13 cellular contexts compared by ENCODE assay signal in the genomic region with DNA sequence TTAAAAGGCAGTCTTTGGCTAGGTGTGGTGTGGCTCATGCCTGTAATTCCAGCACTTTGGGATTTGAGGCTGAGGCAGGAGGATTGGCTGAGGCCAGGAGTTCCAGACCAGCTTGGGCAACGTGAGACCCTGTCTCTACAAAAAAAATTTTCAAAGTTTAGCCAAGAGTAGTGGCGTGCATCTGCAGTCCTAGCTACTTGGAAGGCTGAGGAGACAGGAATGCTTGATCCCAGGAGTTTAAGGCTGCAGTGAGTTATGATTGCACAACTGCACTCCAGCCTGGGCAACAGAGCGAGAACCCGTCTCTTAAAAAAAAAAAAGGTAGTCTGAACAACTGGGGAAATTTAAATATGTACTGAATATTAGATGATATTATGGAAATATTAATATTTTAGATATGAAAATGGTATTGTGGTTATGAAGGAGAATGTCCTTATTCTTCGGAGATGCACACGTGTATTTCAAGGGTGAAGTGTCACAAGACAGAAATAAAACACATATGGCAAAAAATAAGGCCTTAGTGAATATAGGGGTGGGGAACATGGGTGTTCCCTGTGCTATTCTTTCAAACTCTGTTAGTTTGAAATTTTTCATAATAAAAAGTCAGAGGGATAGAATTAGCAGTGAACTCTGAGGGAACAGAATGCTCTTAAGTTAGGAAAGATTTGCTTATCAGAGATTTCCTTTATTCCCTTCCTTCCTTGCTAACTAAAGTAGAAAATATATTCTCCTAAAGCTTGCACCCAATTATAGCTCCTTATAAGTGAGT.
A peak's percentile ranks its signal among the peaks of the same experiment; 100 is the strongest.
DNase-seq lines count a peak whose midpoint lies in the region; ATAC-seq and TF ChIP-seq lines count a peak whose summit lies in the region.
"Had no signal": no experiment of that assay in that cellular context is flagged by ENCODE, and none has a peak within 500 bp of the region (broad histone marks: within the 10 kb centered on the region; RNA-seq: fewer than 3 reads in every experiment).

No MANE protein-coding gene starts in this region.

- DNase-seq in AG10803 (ENCODE audit: low read depth) (peak; percentile 4), coronary artery (ENCODE audit: low spot score) (no peak), left cardiac atrium (no peak), sciatic nerve (ENCODE audit: low spot score) (no peak), DMS 273 treated with DMSO at 0.1 percent for 48 hours (lab: John Stamatoyannopoulos, UW) (no peak)
- no peak for DNase-seq in stimulated activated effector memory CD8-positive, alpha-beta T cell treated with anti-CD3 and anti-CD28 coated beads, Interleukin-12 subunit alpha, Interleukin-12 subunit beta, amount 100 ng/mL, for 72 hours (ENCODE audit: low spot score in 2 of 2)
- DNase-seq in activated CD8-positive, alpha-beta memory T cell treated with anti-CD3 and anti-CD28 coated beads, Interleukin-2, amount 50 U/mL, for 4 hours = no peak
- DNase-seq: DMS79, HCEC 1CT, HFFc6, KBM-7 had no signal

- H3K36me3 Mint-ChIP-seq in stimulated activated effector memory CD8-positive, alpha-beta T cell treated with anti-CD3 and anti-CD28 coated beads, Interleukin-12 subunit alpha, Interleukin-12 subunit beta, amount 100 ng/mL, for 72 hours = no peaks in the 10 kb centered on the region

- no peak overlapping the region for H3K4me3 Mint-ChIP-seq in stimulated activated effector memory CD8-positive, alpha-beta T cell treated with anti-CD3 and anti-CD28 coated beads, Interleukin-12 subunit alpha, Interleukin-12 subunit beta, amount 100 ng/mL, for 72 hours
- H3K4me3 Mint-ChIP-seq: HFFc6 had no signal

- intact Hi-C loops in left cardiac atrium (cut with DNase I) (no loop called here), sciatic nerve (cut with DNase I) (no loop called here)

- H3K27ac ChIP-seq in coronary artery = peak overlapping the region; percentile 38 to 77
- H3K27ac ChIP-seq: BLaER1 had no signal

- ATAC-seq in left cardiac atrium (peak; percentile 25 to 57), sciatic nerve (peak; percentile 62), GM21529 (IDR thresholded peaks at IDR 0.05; ENCODE audit: unreplicated experiment) (no peak)
- no peak for ATAC-seq in stimulated activated effector memory CD8-positive, alpha-beta T cell treated with anti-CD3 and anti-CD28 coated beads, Interleukin-12 subunit alpha, Interleukin-12 subunit beta, amount 100 ng/mL, for 72 hours

- no peak for TF ChIP-seq CTCF in AG10803 (conservative IDR thresholded peaks at IDR 0.05; ENCODE audit: low read length)
- TF ChIP-seq CTCF in coronary artery (IDR thresholded peaks at IDR 0.05) = no peak

- no peak overlapping the region for H3K27ac Mint-ChIP-seq in stimulated activated effector memory CD8-positive, alpha-beta T cell treated with anti-CD3 and anti-CD28 coated beads, Interleukin-12 subunit alpha, Interleukin-12 subunit beta, amount 100 ng/mL, for 72 hours
- H3K27ac Mint-ChIP-seq: HFFc6 had no signal

- H3K9me3 Mint-ChIP-seq in stimulated activated effector memory CD8-positive, alpha-beta T cell treated with anti-CD3 and anti-CD28 coated beads, Interleukin-12 subunit alpha, Interleukin-12 subunit beta, amount 100 ng/mL, for 72 hours = no peaks in the 10 kb centered on the region
- H3K9me3 Mint-ChIP-seq: HFFc6 had no signal

- no peaks in the 10 kb centered on the region for H3K4me1 Mint-ChIP-seq in stimulated activated effector memory CD8-positive, alpha-beta T cell treated with anti-CD3 and anti-CD28 coated beads, Interleukin-12 subunit alpha, Interleukin-12 subunit beta, amount 100 ng/mL, for 72 hours

- H3K4me3 ChIP-seq in AG10803 (ENCODE audit: low read length) (no peak overlapping the region), coronary artery (no peak overlapping the region)
- H3K4me3 ChIP-seq: BLaER1 had no signal

Comparison
In these comparisons a context has a peak if more than half of its experiments do, and no peak if none do; other contexts are left out.
1. ATAC-seq: peak in left cardiac atrium (2 of 2) and sciatic nerve (single experiment); none in stimulated activated effector memory CD8-positive, alpha-beta T cell treated with anti-CD3 and anti-CD28 coated beads, Interleukin-12 subunit alpha, Interleukin-12 subunit beta, amount 100 ng/mL, for 72 hours (single experiment) and GM21529 (single experiment).